Comparison of ENCODE assay signal across 8 cellular contexts in the genomic region with DNA sequence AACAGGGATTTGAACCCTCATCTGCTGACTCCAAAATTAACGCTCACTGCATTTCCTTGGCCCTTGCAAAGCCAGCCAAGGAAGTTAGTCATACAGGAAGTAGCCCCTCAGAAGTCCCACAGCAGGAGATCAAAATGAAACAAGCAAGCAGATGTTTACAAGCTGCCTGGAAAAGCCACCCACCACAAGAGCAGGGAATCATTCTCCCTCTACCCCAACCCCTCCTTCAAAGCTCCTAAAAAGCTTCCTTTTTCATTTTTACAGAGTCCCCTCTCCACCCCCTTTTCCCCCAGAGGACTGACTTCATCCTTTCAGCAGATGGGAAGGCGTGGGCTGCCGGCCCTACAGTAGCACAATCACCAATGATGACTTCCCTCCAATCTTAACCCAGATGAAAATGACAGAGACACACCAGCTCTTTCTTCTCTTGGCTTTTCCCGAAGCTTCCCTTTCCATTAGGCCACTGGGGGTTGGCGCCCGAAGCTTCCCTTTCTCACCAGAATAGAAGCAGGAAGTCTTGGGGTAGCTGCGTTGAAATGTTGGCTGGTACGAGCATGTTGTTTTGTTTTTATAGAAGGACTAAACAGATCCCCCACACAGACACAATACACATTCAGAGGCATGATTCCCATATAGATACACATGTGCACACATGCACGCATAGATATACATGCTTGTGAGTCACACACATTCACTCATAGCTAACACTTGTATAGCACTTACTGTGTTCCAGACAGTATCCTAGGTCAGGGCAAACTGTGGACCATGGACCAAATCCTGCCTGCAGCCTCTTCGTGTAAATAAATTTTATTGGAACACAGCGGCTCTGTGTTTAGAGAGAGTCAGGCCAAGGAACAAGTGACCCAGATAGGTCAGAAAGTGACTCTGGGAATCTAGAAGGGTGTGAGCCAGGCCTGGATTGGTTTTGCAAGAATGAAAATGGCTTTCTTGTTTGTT. TPM values are rescaled to one million over a fixed set of nuclear protein-coding genes. Genes with fewer than 3 reads are reported as not detected.
DNase-seq lines count a peak whose midpoint lies in the region; ATAC-seq and TF ChIP-seq lines count a peak whose summit lies in the region.

No MANE protein-coding gene starts in this region.

- H3K4me2 ChIP-seq in BLaER1 treated with 17β-estradiol and CSF1 and Interleukin-3, amounts not matched to agents 10 nM and 100 nM: peak overlapping the region; percentile 68 to 91 (median 87)

- 0 out of 22 replicates have a peak, but pooled peaks cover 0 to 3% (median 0%) of the 10 kb centered on the region in 11 experiments for H3K36me3 ChIP-seq in BLaER1 treated with 17β-estradiol and CSF1 and Interleukin-3, amounts not matched to agents 10 nM and 100 nM
- H3K36me3 ChIP-seq in sigmoid colon: no peaks in the 10 kb centered on the region

- intact Hi-C loops in activated CD8-positive, alpha-beta T cell treated with anti-CD3 and anti-CD28 coated beads for 36 hours (cut with micrococcal nuclease): no loop called here
- intact Hi-C loops in Right ventricle myocardium superior (cut with DNase I): no loop called here
- intact Hi-C loops in sigmoid colon (cut with DNase I): no loop called here

- 38 to 46% methylated on average over 11 of the region's 11 CpGs for WGBS in sigmoid colon, 2 donors

- TF ChIP-seq POLR2A in sigmoid colon (IDR thresholded peaks at IDR 0.05): no peak

- peaks cover 5 to 10% (median 6%) of the 10 kb centered on the region in 11 experiments; a peak in 21 of 22 replicates for H3K9me3 ChIP-seq in BLaER1 treated with 17β-estradiol and CSF1 and Interleukin-3, amounts not matched to agents 10 nM and 100 nM (replicated peaks in 1 of 11)
- peaks cover 0 to 4% (median 0%) of the 10 kb centered on the region in 4 donors for H3K9me3 ChIP-seq in sigmoid colon

- DNase-seq in KBM-7 (peak; percentile 78), Right ventricle myocardium superior (peak; percentile 63), sigmoid colon (peak; percentile 76), NCI-H446 treated with DMSO at 0.1 percent for 48 hours (lab: John Stamatoyannopoulos, UW) (no peak)
- no peak for DNase-seq in activated CD8-positive, alpha-beta T cell treated with anti-CD3 and anti-CD28 coated beads for 36 hours

- peak overlapping the region; percentile 14 to 76 (median 62); a peak in 21 of 22 replicates for H3K9ac ChIP-seq in BLaER1 treated with 17β-estradiol and CSF1 and Interleukin-3, amounts not matched to agents 10 nM and 100 nM

- H3K36me3 Mint-ChIP-seq in activated CD8-positive, alpha-beta T cell treated with anti-CD3 and anti-CD28 coated beads for 36 hours (ENCODE audit: low read depth): no peaks in the 10 kb centered on the region

- H3K27ac ChIP-seq in BLaER1 treated with 17β-estradiol and CSF1 and Interleukin-3, amounts not matched to agents 10 nM and 100 nM: peak overlapping the region; percentile 57 to 88 (median 77)
- peak overlapping the region; percentile 66 to 71 (median 70) for H3K27ac ChIP-seq in sigmoid colon

- peaks cover 4% of the 10 kb centered on the region for H3K9me3 Mint-ChIP-seq in activated CD8-positive, alpha-beta T cell treated with anti-CD3 and anti-CD28 coated beads for 36 hours

- in situ Hi-C loops in KBM-7 (cut with MboI; ENCODE audit: low pct_unique_long_range_greater_than_20kb, low sequenced_read_pairs): no loop called here

- no peak for TF ChIP-seq CTCF in activated CD8-positive, alpha-beta T cell treated with anti-CD3 and anti-CD28 coated beads for 36 hours (IDR thresholded peaks at IDR 0.05)
- TF ChIP-seq CTCF in sigmoid colon (IDR thresholded peaks at IDR 0.05): no peak

- ATAC-seq in activated CD8-positive, alpha-beta T cell treated with anti-CD3 and anti-CD28 coated beads for 36 hours: peak; percentile 40
- ATAC-seq in Right ventricle myocardium superior (ENCODE audit: poor library complexity) (peak; percentile 84), HG03432 (IDR thresholded peaks at IDR 0.05; ENCODE audit: unreplicated experiment) (no peak), HG03108 (IDR thresholded peaks at IDR 0.05; ENCODE audit: unreplicated experiment) (no peak)

- H3K4me3 Mint-ChIP-seq in activated CD8-positive, alpha-beta T cell treated with anti-CD3 and anti-CD28 coated beads for 36 hours: peak overlapping the region; percentile 15

- peaks cover 5% of the 10 kb centered on the region for H3K27me3 Mint-ChIP-seq in activated CD8-positive, alpha-beta T cell treated with anti-CD3 and anti-CD28 coated beads for 36 hours

- TF ChIP-seq EP300 in sigmoid colon (IDR thresholded peaks at IDR 0.05): no peak

- CTCF ChIA-PET in activated CD8-positive, alpha-beta T cell treated with anti-CD3 and anti-CD28 coated beads for 36 hours (lab: Charles Lee): no interaction called here

- no peaks in the 10 kb centered on the region for H4K20me1 ChIP-seq in BLaER1 treated with 17β-estradiol and CSF1 and Interleukin-3, amounts not matched to agents 10 nM and 100 nM

- H3K27me3 ChIP-seq in BLaER1 treated with 17β-estradiol and CSF1 and Interleukin-3, amounts not matched to agents 10 nM and 100 nM: no peaks in the 10 kb centered on the region
- no peaks in the 10 kb centered on the region for H3K27me3 ChIP-seq in sigmoid colon

- POLR2A ChIA-PET in activated CD8-positive, alpha-beta T cell treated with anti-CD3 and anti-CD28 coated beads for 36 hours (lab: Charles Lee): interaction anchor here (0.9 kb wide), 1 partner anchor 8 kb away, joined by 4 read pairs; no protein-coding TSS in a partner anchor

- peak overlapping the region; percentile 54 for H3K27ac Mint-ChIP-seq in activated CD8-positive, alpha-beta T cell treated with anti-CD3 and anti-CD28 coated beads for 36 hours

- H3K4me1 ChIP-seq in BLaER1 treated with 17β-estradiol and CSF1 and Interleukin-3, amounts not matched to agents 10 nM and 100 nM: peaks cover 58 to 98% (median 78%) of the 10 kb centered on the region in 10 experiments
- H3K4me1 ChIP-seq in sigmoid colon: peaks cover 0 to 30% (median 21%) of the 10 kb centered on the region in 4 donors

- peak overlapping the region in 7 of 10 experiments; percentile 3 to 53 (median 36); a peak in 11 of 20 replicates for H3K4me3 ChIP-seq in BLaER1 treated with 17β-estradiol and CSF1 and Interleukin-3, amounts not matched to agents 10 nM and 100 nM
- no peak overlapping the region for H3K4me3 ChIP-seq in sigmoid colon

- H3K4me1 Mint-ChIP-seq in activated CD8-positive, alpha-beta T cell treated with anti-CD3 and anti-CD28 coated beads for 36 hours (ENCODE audit: low read depth): peaks cover 32% of the 10 kb centered on the region

RNA-seq across cellular contexts. Expression of gene ITPRIPL2, which starts 17.4 kb away (rescaled TPM):
- total RNA-seq in activated CD8-positive, alpha-beta T cell treated with anti-CD3 and anti-CD28 coated beads for 36 hours: 1 to 10 TPM; 1.3 to 1.9 TPM
- total RNA-seq in Right ventricle myocardium superior (15.7 TPM), sigmoid colon (10 to 100 TPM; 28.1 to 61.6 (median 44.2) TPM)
- 1 to 10 TPM; 5.5 to 9.9 (median 8.4) TPM for polyA plus RNA-seq in sigmoid colon

RNA-seq across cellular contexts. Expression of gene SYT17, which starts 36.9 kb away (rescaled TPM):
- under 1 TPM in 1 of 2 experiments, not detected in 1; 0.59 TPM for total RNA-seq in activated CD8-positive, alpha-beta T cell treated with anti-CD3 and anti-CD28 coated beads for 36 hours
- 0.54 TPM for total RNA-seq in Right ventricle myocardium superior
- total RNA-seq in sigmoid colon: 1 to 10 TPM in 3 of 4 donors, under 1 TPM in 1; 0.68 to 2.5 (median 1.8) TPM
- polyA plus RNA-seq in sigmoid colon: 1 to 10 TPM; 2.2 to 7.6 (median 4.2) TPM

Comparison
In these comparisons a context has a peak if more than half of its experiments do, and no peak if none do; other contexts are left out.
1. H3K4me3 ChIP-seq: peak in BLaER1 treated with 17β-estradiol and CSF1 and Interleukin-3, amounts not matched to agents 10 nM and 100 nM (7 of 10); none in sigmoid colon (0 of 4).
2. DNase-seq: peak in KBM-7 (single experiment), Right ventricle myocardium superior (single experiment) and sigmoid colon (single experiment); none in activated CD8-positive, alpha-beta T cell treated with anti-CD3 and anti-CD28 coated beads for 36 hours (single experiment) and NCI-H446 treated with DMSO at 0.1 percent for 48 hours (single experiment).
3. ATAC-seq: peak in activated CD8-positive, alpha-beta T cell treated with anti-CD3 and anti-CD28 coated beads for 36 hours (single experiment) and Right ventricle myocardium superior (single experiment); none in HG03432 (single experiment) and HG03108 (single experiment).